ENCODE assay signal across 14 cellular contexts in genomic region chr7:35720849-35721248, GRCh38. TPM values are rescaled to one million over a fixed set of nuclear protein-coding genes. Genes with fewer than 3 reads are reported as not detected.
A peak's percentile ranks its signal among the peaks of the same experiment; 100 is the strongest.
DNase-seq lines count a peak whose midpoint lies in the region; ATAC-seq and TF ChIP-seq lines count a peak whose summit lies in the region.
"Had no signal": no experiment of that assay in that cellular context is flagged by ENCODE, and none has a peak within 500 bp of the region (broad histone marks: within the 10 kb centered on the region; RNA-seq: fewer than 3 reads in every experiment).

No MANE protein-coding gene starts in this region.

- H3K79me2 ChIP-seq in Loucy (ENCODE audit: insufficient read depth, low read length) = no peaks in the 10 kb centered on the region

- TF ChIP-seq EP300 in gastroesophageal sphincter (IDR thresholded peaks at IDR 0.05) = no peak

- intact Hi-C loops in dorsolateral prefrontal cortex (cut with DNase I) = no loop called here

- H4K20me1 ChIP-seq in BLaER1 treated with 17β-estradiol and CSF1 and Interleukin-3, amounts not matched to agents 10 nM and 100 nM = no peaks in the 10 kb centered on the region
- no peaks in the 10 kb centered on the region for H4K20me1 ChIP-seq in Loucy (ENCODE audit: insufficient read depth, low read length, poor library complexity, severe bottlenecking)

- H3K4me1 Mint-ChIP-seq in activated CD4-positive, alpha-beta memory T cell treated with anti-CD3 and anti-CD28 coated beads, Interleukin-2, amount 10 ng/mL, durations not matched to agents 7 days and 5 days = peaks cover 39% of the 10 kb centered on the region

- no peaks in the 10 kb centered on the region for H3K36me3 Mint-ChIP-seq in activated CD4-positive, alpha-beta memory T cell treated with anti-CD3 and anti-CD28 coated beads, Interleukin-2, amount 10 ng/mL, durations not matched to agents 7 days and 5 days (ENCODE audit: low read depth)
- H3K36me3 Mint-ChIP-seq: CD4-positive, CD25-positive, alpha-beta regulatory T cell had no signal

- peaks cover 11% of the 10 kb centered on the region; the same call in 1 of the 2 replicates for H3F3A ChIP-seq in Loucy (ENCODE audit: low read depth)

- H3K4me1 ChIP-seq in BLaER1 treated with 17β-estradiol and CSF1 and Interleukin-3, amounts not matched to agents 10 nM and 100 nM = peaks cover 17 to 59% (median 41%) of the 10 kb centered on the region in 10 experiments
- H3K4me1 ChIP-seq in Loucy (ENCODE audit: insufficient read depth, low read length, poor library complexity, severe bottlenecking) = peaks cover 59% of the 10 kb centered on the region
- H3K4me1 ChIP-seq in gastroesophageal sphincter = peaks cover 0 to 14% (median 0%) of the 10 kb centered on the region in 3 donors

- H3K27ac Mint-ChIP-seq in activated CD4-positive, alpha-beta memory T cell treated with anti-CD3 and anti-CD28 coated beads, Interleukin-2, amount 10 ng/mL, durations not matched to agents 7 days and 5 days = no peak overlapping the region
- H3K27ac Mint-ChIP-seq: CD4-positive, CD25-positive, alpha-beta regulatory T cell had no signal

- no peak overlapping the region for H3K4me3 Mint-ChIP-seq in activated CD4-positive, alpha-beta memory T cell treated with anti-CD3 and anti-CD28 coated beads, Interleukin-2, amount 10 ng/mL, durations not matched to agents 7 days and 5 days
- H3K4me3 Mint-ChIP-seq: CD4-positive, CD25-positive, alpha-beta regulatory T cell had no signal

- CTCF ChIA-PET in activated CD4-positive, alpha-beta memory T cell treated with anti-CD3 and anti-CD28 coated beads, Interleukin-2, amount 10 ng/mL, durations not matched to agents 7 days and 5 days (lab: Charles Lee) = interaction anchor here (1.1 kb wide), 1 partner anchor 82 kb away, joined by 3 read pairs; no protein-coding TSS in a partner anchor

- no peaks in the 10 kb centered on the region for H3K9me3 Mint-ChIP-seq in activated CD4-positive, alpha-beta memory T cell treated with anti-CD3 and anti-CD28 coated beads, Interleukin-2, amount 10 ng/mL, durations not matched to agents 7 days and 5 days
- H3K9me3 Mint-ChIP-seq: CD4-positive, CD25-positive, alpha-beta regulatory T cell had no signal

- peak overlapping the region in 9 of 11 experiments; percentile 46 to 80 (median 69); a peak in 17 of 22 replicates for H3K4me2 ChIP-seq in BLaER1 treated with 17β-estradiol and CSF1 and Interleukin-3, amounts not matched to agents 10 nM and 100 nM
- H3K4me2 ChIP-seq in Loucy (ENCODE audit: low read depth, low read length, poor library complexity, severe bottlenecking) = peak overlapping the region; percentile 68
- H3K4me2 ChIP-seq: A549 had no signal

- H3K36me3 ChIP-seq in BLaER1 treated with 17β-estradiol and CSF1 and Interleukin-3, amounts not matched to agents 10 nM and 100 nM = no peaks in the 10 kb centered on the region
- no peaks in the 10 kb centered on the region for H3K36me3 ChIP-seq in Loucy (ENCODE audit: insufficient read depth, low read length)
- H3K36me3 ChIP-seq in gastroesophageal sphincter = no peaks in the 10 kb centered on the region

- H3K27ac ChIP-seq in BLaER1 treated with 17β-estradiol and CSF1 and Interleukin-3, amounts not matched to agents 10 nM and 100 nM = 0 out of 22 replicates have a peak overlapping the region, but pooled peaks of 1 of the 11 experiments have one; percentile 42
- H3K27ac ChIP-seq in dorsolateral prefrontal cortex (peak overlapping the region in 55 of 59 donors; percentile 27 to 98 (median 93)), substantia nigra (ENCODE audit: low read depth, low read length, poor library complexity, severe bottlenecking) (peak overlapping the region; percentile 11), gastroesophageal sphincter (no peak overlapping the region)
- H3K27ac ChIP-seq: A549, HL-60 had no signal

- H3K9ac ChIP-seq in BLaER1 treated with 17β-estradiol and CSF1 and Interleukin-3, amounts not matched to agents 10 nM and 100 nM = no peak overlapping the region
- no peak overlapping the region for H3K9ac ChIP-seq in Loucy (ENCODE audit: low read depth, low read length, poor library complexity, severe bottlenecking)

- peaks cover 3% of the 10 kb centered on the region for H3K27me3 Mint-ChIP-seq in activated CD4-positive, alpha-beta memory T cell treated with anti-CD3 and anti-CD28 coated beads, Interleukin-2, amount 10 ng/mL, durations not matched to agents 7 days and 5 days

- TF ChIP-seq CTCF in Loucy (conservative IDR thresholded peaks at IDR 0.05; ENCODE audit: low read length) (no peak), dorsolateral prefrontal cortex (IDR thresholded peaks at IDR 0.05 in 54 of 56, conservative IDR thresholded peaks at IDR 0.05 in 2 of 56; ENCODE audit: low read depth in 1 of 56, partially characterized antibody in 56 of 56) (no peak), gastroesophageal sphincter (IDR thresholded peaks at IDR 0.05) (no peak)

- no peaks in the 10 kb centered on the region for H3K27me3 ChIP-seq in BLaER1 treated with 17β-estradiol and CSF1 and Interleukin-3, amounts not matched to agents 10 nM and 100 nM
- H3K27me3 ChIP-seq in Loucy (ENCODE audit: insufficient read depth, low read length, poor library complexity, severe bottlenecking) (no peaks in the 10 kb centered on the region), dorsolateral prefrontal cortex (no peaks in the 10 kb centered on the region), gastroesophageal sphincter (no peaks in the 10 kb centered on the region)

- no peak overlapping the region for H3K4me3 ChIP-seq in BLaER1 treated with 17β-estradiol and CSF1 and Interleukin-3, amounts not matched to agents 10 nM and 100 nM
- H3K4me3 ChIP-seq in Loucy (ENCODE audit: low read length, poor library complexity, severe bottlenecking) = no peak overlapping the region
- H3K4me3 ChIP-seq in dorsolateral prefrontal cortex = peak overlapping the region in 1 of 59 donors; percentile 57
- no peak overlapping the region for H3K4me3 ChIP-seq in gastroesophageal sphincter
- H3K4me3 ChIP-seq: A549 had no signal

- H3K9me2 ChIP-seq in Loucy (replicated peaks; ENCODE audit: low read depth, low read length) = no peaks in the 10 kb centered on the region

- peaks cover 0 to 9% (median 6%) of the 10 kb centered on the region in 11 experiments; a peak in 11 of 22 replicates for H3K9me3 ChIP-seq in BLaER1 treated with 17β-estradiol and CSF1 and Interleukin-3, amounts not matched to agents 10 nM and 100 nM (replicated peaks in 1 of 11)
- H3K9me3 ChIP-seq in Loucy (ENCODE audit: insufficient read depth, low read depth, low read length) (no peaks in the 10 kb centered on the region), gastroesophageal sphincter (no peaks in the 10 kb centered on the region)
- H3K9me3 ChIP-seq: A549 had no signal

- DNase-seq in dorsolateral prefrontal cortex (no peak), substantia nigra (lab: John Stamatoyannopoulos, UW) (no peak), NCI-H146 (lab: John Stamatoyannopoulos, UW) (no peak)
- DNase-seq in activated CD4-positive, alpha-beta memory T cell treated with anti-CD3 and anti-CD28 coated beads, Interleukin-2, amount 10 ng/mL, durations not matched to agents 7 days and 5 days = no peak
- DNase-seq: CD4-positive, CD25-positive, alpha-beta regulatory T cell; DMS53; GOT3; IMR-90 had no signal

- no peak overlapping the region for H2AFZ ChIP-seq in Loucy (ENCODE audit: low read length)

- no peak for ATAC-seq in gastroesophageal sphincter
- ATAC-seq: A549, HCT116 had no signal

- POLR2A ChIA-PET in activated CD4-positive, alpha-beta memory T cell treated with anti-CD3 and anti-CD28 coated beads, Interleukin-2, amount 10 ng/mL, durations not matched to agents 7 days and 5 days (lab: Charles Lee) = no interaction called here

- TF ChIP-seq POLR2A in gastroesophageal sphincter (IDR thresholded peaks at IDR 0.05) = no peak

RNA-seq across cellular contexts. Expression of gene HERPUD2, which starts 25.9 kb away (rescaled TPM):
- total RNA-seq in dorsolateral prefrontal cortex (10 to 100 TPM; 24.1 to 66.9 (median 36.4) TPM), gastroesophageal sphincter (10 to 100 TPM; 26.1 to 35.3 (median 27.5) TPM)
- total RNA-seq in activated CD4-positive, alpha-beta memory T cell treated with anti-CD3 and anti-CD28 coated beads, Interleukin-2, amount 10 ng/mL, durations not matched to agents 7 days and 5 days = 10 to 100 TPM; 48.0 to 49.8 TPM

Comparison
In these comparisons a context has a peak if more than half of its experiments do, and no peak if none do; other contexts are left out.
1. H3K27ac ChIP-seq: peak in dorsolateral prefrontal cortex (55 of 59) and substantia nigra (single experiment); none in gastroesophageal sphincter (0 of 4).